ENCODE assay signal across 8 cellular contexts in the genomic region with DNA sequence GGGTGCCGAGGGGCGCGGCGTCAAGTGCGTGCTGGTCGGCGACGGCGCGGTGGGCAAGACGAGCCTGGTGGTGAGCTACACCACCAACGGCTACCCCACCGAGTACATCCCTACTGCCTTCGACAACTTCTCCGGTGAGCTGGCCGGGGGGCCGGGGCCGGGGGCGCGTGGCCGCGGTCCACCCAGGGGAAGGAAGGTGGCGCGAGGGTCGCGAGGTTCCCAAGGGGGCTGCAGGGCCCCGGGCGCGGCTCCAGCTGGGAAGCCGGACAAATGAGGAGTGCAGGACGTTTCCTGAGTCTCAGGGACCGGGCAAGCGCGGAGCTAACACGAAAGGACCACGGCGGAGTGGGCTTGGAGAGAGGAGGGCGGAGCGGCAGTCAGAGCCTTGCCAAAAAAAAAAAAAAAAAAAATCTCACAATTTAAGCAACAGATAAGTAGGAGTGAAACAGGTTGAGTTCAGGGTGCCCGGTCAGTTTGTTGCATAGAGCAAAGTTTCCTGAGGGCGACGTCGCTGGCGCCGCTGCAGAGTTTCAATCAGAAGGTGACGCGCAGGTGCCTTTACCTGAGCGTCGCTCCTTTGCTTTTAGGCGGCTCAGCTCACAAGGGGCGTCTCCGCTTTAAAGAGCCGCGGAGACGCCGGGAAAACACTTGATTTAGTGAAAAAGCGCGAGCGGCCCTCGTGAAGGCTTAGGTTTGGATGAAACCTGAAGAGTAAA. TPM values are rescaled to one million over a fixed set of nuclear protein-coding genes. Genes with fewer than 3 reads are reported as not detected.
DNase-seq lines count a peak whose midpoint lies in the region; ATAC-seq, FAIRE-seq and TF ChIP-seq lines count a peak whose summit lies in the region.

No MANE protein-coding gene starts in this region.

- H3K9me2 ChIP-seq in GM23338 (ENCODE audit: insufficient read depth) (no peaks in the 10 kb centered on the region), SK-N-SH (no peaks in the 10 kb centered on the region)

- H3K36me3 Mint-ChIP-seq in GM23338 (ENCODE audit: low read depth): peaks cover 4% of the 10 kb centered on the region; the same call in 2 of the 3 replicates

- peak overlapping the region; percentile 81 for H3K4me3 Mint-ChIP-seq in GM23338

- H2AFZ ChIP-seq in GM23338 (peak overlapping the region; percentile 69), SK-N-SH (ENCODE audit: low read depth) (0 out of 2 replicates have a peak overlapping the region, but pooled peaks have one; percentile 49)

- H3K9me3 ChIP-seq in AG04450 (ENCODE audit: control insufficient read depth, insufficient read depth, low read length): no peaks in the 10 kb centered on the region
- H3K9me3 ChIP-seq in SK-N-SH: no peaks in the 10 kb centered on the region

- no peak overlapping the region for H3K9ac ChIP-seq in SK-N-SH

- no peaks in the 10 kb centered on the region; the same call in 2 of the 3 replicates for H3K9me3 Mint-ChIP-seq in GM23338

- no peak overlapping the region for H3K27ac Mint-ChIP-seq in GM23338

- H3K36me3 ChIP-seq in GM23338 (ENCODE audit: insufficient read depth) (no peaks in the 10 kb centered on the region), SK-N-SH (replicated peaks in 1 of 2; ENCODE audit: control insufficient read depth in 1 of 2, insufficient read depth in 2 of 2, low read length in 1 of 2) (no peaks in the 10 kb centered on the region), bronchial epithelial cell (ENCODE audit: control insufficient read depth, insufficient read depth, low read length) (no peaks in the 10 kb centered on the region)

- H3K79me2 ChIP-seq in GM23338 (replicated peaks; ENCODE audit: insufficient read depth) (no peaks in the 10 kb centered on the region), SK-N-SH (ENCODE audit: insufficient read depth) (no peaks in the 10 kb centered on the region)

- H3K27me3 ChIP-seq in AG04450 (ENCODE audit: control insufficient read depth, insufficient read depth, low read length) (peaks cover 33% of the 10 kb centered on the region), GM23338 (ENCODE audit: insufficient read depth) (peaks cover 56% of the 10 kb centered on the region), SK-N-SH (ENCODE audit: insufficient read depth) (peaks cover 8% of the 10 kb centered on the region; the same call in 1 of the 2 replicates), bronchial epithelial cell (ENCODE audit: control insufficient read depth, insufficient read depth, low read length) (peaks cover 23% of the 10 kb centered on the region), layer of hippocampus (ENCODE audit: control insufficient read depth, insufficient read depth, low read length) (no peaks in the 10 kb centered on the region)

- H3K27ac ChIP-seq in AG04450 (ENCODE audit: low read depth, low read length): no peak overlapping the region
- H3K27ac ChIP-seq in GM23338 (ENCODE audit: low read depth): no peak overlapping the region
- H3K27ac ChIP-seq in SK-N-SH (ENCODE audit: low read depth in 2 of 2, low read length in 1 of 2): no peak overlapping the region; a peak in 1 of 4 replicates
- peak overlapping the region; percentile 99 for H3K27ac ChIP-seq in layer of hippocampus (ENCODE audit: low read depth, low read length)

- CTCF ChIA-PET in AG04450 (lab: Charles Lee): interaction anchor here (0.6 to 4.5 kb wide), 8 partner anchors 9 to 523 kb away, joined by 3 to 49 read pairs (median 6); no protein-coding TSS in a partner anchor
- CTCF ChIA-PET in SK-N-SH (lab: Yijun Ruan, JAX): interaction anchor here (0.6 to 4.1 kb wide), 39 partner anchors 8 to 1479 kb away, joined by 3 to 61 read pairs (median 6); no protein-coding TSS in a partner anchor

- H3K4me2 ChIP-seq in GM23338: peak overlapping the region; percentile 94
- H3K4me2 ChIP-seq in SK-N-SH: peak overlapping the region; percentile 90

- peaks cover 11% of the 10 kb centered on the region; the same call in 2 of the 3 replicates for H3K4me1 Mint-ChIP-seq in GM23338

- 12% methylated on average over 39 of the region's 60 CpGs for WGBS in SK-N-SH (ENCODE audit: low lambda C conversion rate)

- POLR2A ChIA-PET in AG04450 (lab: Yijun Ruan, JAX) (no interaction called here), SK-N-SH (lab: Yijun Ruan, JAX) (interaction anchor here (1.0 to 1.6 kb wide), 4 partner anchors 130 to 170 kb away, joined by 3 to 4 read pairs (median 4); no protein-coding TSS in a partner anchor)

- H3K4me1 ChIP-seq in GM23338 (ENCODE audit: insufficient read depth) (peaks cover 14% of the 10 kb centered on the region), SK-N-SH (ENCODE audit: control insufficient read depth in 1 of 2, insufficient read depth in 2 of 2, low read depth in 1 of 2, low read length in 1 of 2) (peaks cover 0 to 14% of the 10 kb centered on the region in 2 experiments; a peak in 2 of 4 replicates)

- FAIRE-seq in bronchial epithelial cell (lab: Jason Lieb, UNC): no peak

- DNase-seq in AG04450 (ENCODE audit: low read depth, low spot score) (no peak), GM23338 (ENCODE audit: low spot score) (peak; percentile 74), SK-N-SH (no peak), bronchial epithelial cell (ENCODE audit: low read depth) (no peak), GF-D8 (lab: John Stamatoyannopoulos, UW) (no peak), GDM1 (lab: John Stamatoyannopoulos, UW) (no peak)
- peak; percentile 6 for DNase-seq in stimulated activated CD8-positive, alpha-beta memory T cell treated with anti-CD3 and anti-CD28 coated beads, Interleukin-12 subunit alpha, Interleukin-12 subunit beta, amount 100 ng/mL, for 4 hours (ENCODE audit: low read depth)

- no peak for TF ChIP-seq RAD21 in SK-N-SH (IDR thresholded peaks at IDR 0.05; ENCODE audit: low read length)

- peaks cover 23% of the 10 kb centered on the region for H3K27me3 Mint-ChIP-seq in GM23338 (ENCODE audit: insufficient read depth, low read depth, poor library complexity)

- H4K20me1 ChIP-seq in GM23338 (replicated peaks; ENCODE audit: insufficient read depth) (no peaks in the 10 kb centered on the region), SK-N-SH (ENCODE audit: insufficient read depth) (no peaks in the 10 kb centered on the region)

- TF ChIP-seq CTCF in AG04450 (IDR thresholded peaks at IDR 0.05; ENCODE audit: low read depth, low read length): no peak
- TF ChIP-seq CTCF in GM23338 (conservative IDR thresholded peaks at IDR 0.05; ENCODE audit: low read depth in 2 of 2): no peak
- no peak for TF ChIP-seq CTCF in SK-N-SH (IDR thresholded peaks at IDR 0.05)
- TF ChIP-seq CTCF in bronchial epithelial cell (IDR thresholded peaks at IDR 0.05; ENCODE audit: insufficient read depth, low read length, severe bottlenecking): no peak

- H3K4me3 ChIP-seq in AG04450 (ENCODE audit: low read depth, low read length): peak overlapping the region; percentile 63
- peak overlapping the region; percentile 73 for H3K4me3 ChIP-seq in GM23338
- H3K4me3 ChIP-seq in SK-N-SH (ENCODE audit: low read depth in 2 of 2, low read length in 1 of 2): peak overlapping the region; percentile 74 to 76; a peak in 3 of 4 replicates
- peak overlapping the region; percentile 8 for H3K4me3 ChIP-seq in bronchial epithelial cell (ENCODE audit: low read depth, low read length)

- H3F3A ChIP-seq in GM23338 (replicated peaks; ENCODE audit: low read depth) (no peaks in the 10 kb centered on the region; the same call in 1 of the 2 replicates), SK-N-SH (replicated peaks; ENCODE audit: insufficient read depth) (no peaks in the 10 kb centered on the region)

- no peak for TF ChIP-seq EP300 in SK-N-SH (IDR thresholded peaks at IDR 0.05; ENCODE audit: borderline replicate concordance in 1 of 2, low read depth in 1 of 2, low read length in 1 of 2)

- ATAC-seq in GM23338: peak; percentile 53

TF ChIP-seq in GM23338, 12 proteins besides CTCF, POLR2A, EP300 and RAD21:
- TF ChIP-seq, protein P1, sequence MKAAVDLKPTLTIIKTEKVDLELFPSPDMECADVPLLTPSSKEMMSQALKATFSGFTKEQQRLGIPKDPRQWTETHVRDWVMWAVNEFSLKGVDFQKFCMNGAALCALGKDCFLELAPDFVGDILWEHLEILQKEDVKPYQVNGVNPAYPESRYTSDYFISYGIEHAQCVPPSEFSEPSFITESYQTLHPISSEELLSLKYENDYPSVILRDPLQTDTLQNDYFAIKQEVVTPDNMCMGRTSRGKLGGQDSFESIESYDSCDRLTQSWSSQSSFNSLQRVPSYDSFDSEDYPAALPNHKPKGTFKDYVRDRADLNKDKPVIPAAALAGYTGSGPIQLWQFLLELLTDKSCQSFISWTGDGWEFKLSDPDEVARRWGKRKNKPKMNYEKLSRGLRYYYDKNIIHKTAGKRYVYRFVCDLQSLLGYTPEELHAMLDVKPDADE (IDR thresholded peaks at IDR 0.05): no peak
- TF ChIP-seq ZNF114 (CRISPR knock-in tag; IDR thresholded peaks at IDR 0.05): no peak

TF ChIP-seq in SK-N-SH, 30 proteins besides CTCF, POLR2A, EP300 and RAD21:
- no peak for TF ChIP-seq MXI1 (IDR thresholded peaks at IDR 0.05; ENCODE audit: low read depth, low read length)

RNA-seq across cellular contexts. Expression of gene RHOU, which starts 0.8 kb away (rescaled TPM):
- polyA plus RNA-seq in AG04450 (2011; rRNA removed): 1.4 and 1.6 TPM in 2 replicates
- 1.4 and 1.9 TPM in 2 replicates for polyA minus RNA-seq in AG04450 (2011; rRNA and poly(A)+ RNA removed)
- total RNA-seq in GM23338 (2014; rRNA removed; shearing (Covaris generic)): 3.7 and 4.4 TPM in 2 replicates
- 0.64 and 0.95 TPM in 2 replicates for polyA plus RNA-seq in GM23338 (2016; fragmentation: Nextera tagmentation; extraction: Ambion mirVana)
- polyA plus RNA-seq in SK-N-SH (2012; rRNA removed): 0.36 and 0.44 TPM in 2 replicates
- polyA plus RNA-seq in SK-N-SH (2012; cell fraction: cytosol; rRNA removed): 0.57 and 0.62 TPM in 2 replicates
- polyA plus RNA-seq in SK-N-SH (2012; cell fraction: nucleus; rRNA removed): 0.16 and 0.25 TPM in 2 replicates
- total RNA-seq in bronchial epithelial cell: 0.26 and 0.53 TPM in 2 replicates

Comparison
In these comparisons a context has a peak if more than half of its experiments do, and no peak if none do; other contexts are left out.
1. DNase-seq: peak in GM23338 (single experiment) and stimulated activated CD8-positive, alpha-beta memory T cell treated with anti-CD3 and anti-CD28 coated beads, Interleukin-12 subunit alpha, Interleukin-12 subunit beta, amount 100 ng/mL, for 4 hours (single experiment); none in AG04450 (single experiment), SK-N-SH (single experiment), bronchial epithelial cell (single experiment), GF-D8 (single experiment) and GDM1 (single experiment).
2. H3K4me3 ChIP-seq: peak in every context shown above with its lines; median percentile 75 in SK-N-SH; 73 in GM23338; 63 in AG04450; 8 in bronchial epithelial cell.